Comparison of ENCODE assay signal across 12 cellular contexts in the genomic region with DNA sequence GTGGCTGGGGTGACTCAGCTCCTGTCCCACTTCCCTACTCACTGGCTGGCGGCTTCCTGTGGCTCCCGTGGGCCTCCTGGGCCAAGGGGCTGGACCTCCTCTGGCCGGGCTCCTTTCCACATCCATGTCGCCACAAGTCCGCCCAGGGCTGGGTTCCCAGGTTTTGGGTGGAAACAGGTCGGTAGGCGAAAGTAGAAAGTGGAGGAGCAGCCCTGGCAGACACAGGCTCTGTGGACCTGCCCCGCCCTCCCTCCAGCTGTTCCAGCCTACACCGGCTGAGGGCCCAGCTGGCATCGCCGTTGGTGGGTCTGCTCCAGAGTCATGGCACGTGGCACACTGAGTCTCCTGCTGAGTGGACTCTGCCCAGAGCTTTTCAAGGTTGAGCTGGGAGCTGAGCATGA. TPM values are rescaled to one million over a fixed set of nuclear protein-coding genes. Genes with fewer than 3 reads are reported as not detected.
DNase-seq lines count a peak whose midpoint lies in the region; FAIRE-seq and TF ChIP-seq lines count a peak whose summit lies in the region.
"Had no signal": no experiment of that assay in that cellular context is flagged by ENCODE, and none has a peak within 500 bp of the region (broad histone marks: within the 10 kb centered on the region; RNA-seq: fewer than 3 reads in every experiment).

No MANE protein-coding gene starts in this region.

- H3K9ac ChIP-seq in liver (ENCODE audit: low read depth in 1 of 2, low read length in 2 of 2) = no peak overlapping the region

- DNase-seq in DMS53 (lab: John Stamatoyannopoulos, UW) = peak; percentile 62
- no peak for DNase-seq in DMS53 treated with DMSO at 0.1 percent for 48 hours (lab: John Stamatoyannopoulos, UW; ENCODE audit: unreplicated experiment)
- DNase-seq in bronchial epithelial cell (ENCODE audit: low read depth) = peak; percentile 32
- peak; percentile 46 to 70 for DNase-seq in thyroid gland
- no peak for DNase-seq in NCI-H1105 treated with DMSO at 0.1 percent for 48 hours (lab: John Stamatoyannopoulos, UW)
- no peak for DNase-seq in NCI-H1048 (lab: John Stamatoyannopoulos, UW)
- no peak for DNase-seq in HTR-8/SVneo (ENCODE audit: insufficient read length, low spot score)
- DNase-seq: 8988T, DND-41, NCI-H510A treated with DMSO at 0.1 percent for 48 hours had no signal

- H3K36me3 ChIP-seq in bronchial epithelial cell (ENCODE audit: control insufficient read depth, insufficient read depth, low read length) = peaks cover 3% of the 10 kb centered on the region
- H3K36me3 ChIP-seq in liver (ENCODE audit: control insufficient read depth in 4 of 4, insufficient read depth in 3 of 4, low read depth in 1 of 4, low read length in 3 of 4) = peaks cover 0 to 3% (median 1%) of the 10 kb centered on the region in 4 donors
- no peaks in the 10 kb centered on the region for H3K36me3 ChIP-seq in thyroid gland
- H3K36me3 ChIP-seq: SJSA1 had no signal

- TF ChIP-seq RAD21 in liver (IDR thresholded peaks at IDR 0.05) = peak in 1 of 2 donors; percentile 56

- H3K27me3 ChIP-seq in bronchial epithelial cell (ENCODE audit: control insufficient read depth, insufficient read depth, low read length) = no peaks in the 10 kb centered on the region
- no peaks in the 10 kb centered on the region for H3K27me3 ChIP-seq in liver (ENCODE audit: control insufficient read depth in 4 of 4, insufficient read depth in 4 of 4, low read length in 3 of 4)
- no peaks in the 10 kb centered on the region for H3K27me3 ChIP-seq in thyroid gland
- H3K27me3 ChIP-seq: SJSA1 had no signal

- H3K27ac ChIP-seq in liver (ENCODE audit: low read depth in 1 of 2, low read length in 2 of 2) (peak overlapping the region in 1 of 2 donors; percentile 35), thyroid gland (no peak overlapping the region)
- H3K27ac ChIP-seq: SJSA1 had no signal

- H3K4me3 ChIP-seq in bronchial epithelial cell (ENCODE audit: low read depth, low read length) (no peak overlapping the region), liver (ENCODE audit: low read depth in 1 of 3, low read length in 3 of 3) (no peak overlapping the region), thyroid gland (replicated peaks in 1 of 3) (no peak overlapping the region)
- H3K4me3 ChIP-seq: SJSA1 had no signal

- H3K4me1 ChIP-seq in liver (ENCODE audit: control insufficient read depth in 4 of 4, insufficient read depth in 4 of 4, low read length in 3 of 4) = peaks cover 18 to 66% (median 47%) of the 10 kb centered on the region in 4 donors
- H3K4me1 ChIP-seq in thyroid gland = peaks cover 20 to 40% of the 10 kb centered on the region in 2 donors
- H3K4me1 ChIP-seq: SJSA1 had no signal

- TF ChIP-seq CTCF in bronchial epithelial cell (IDR thresholded peaks at IDR 0.05; ENCODE audit: insufficient read depth, low read length, severe bottlenecking) (no peak), liver (IDR thresholded peaks at IDR 0.05; ENCODE audit: low read depth, low read length, missing input control) (no peak), thyroid gland (IDR thresholded peaks at IDR 0.05) (no peak)

- WGBS in liver = 34% methylated on average over 12 of the region's 12 CpGs
- 59 to 79% methylated on average over 7 to 12 of the region's 12 CpGs for WGBS in thyroid gland, 2 donors

- no peak for TF ChIP-seq POLR2A in thyroid gland (IDR thresholded peaks at IDR 0.05)

- no peak for FAIRE-seq in bronchial epithelial cell (lab: Jason Lieb, UNC)
- FAIRE-seq in HTR-8/SVneo (lab: Jason Lieb, UNC) = no peak

- intact Hi-C loops in thyroid gland (cut with DNase I) = no loop called here

- H3K9me3 ChIP-seq in liver (ENCODE audit: control insufficient read depth in 4 of 4, low read length in 3 of 4) = no peaks in the 10 kb centered on the region
- H3K9me3 ChIP-seq in thyroid gland = no peaks in the 10 kb centered on the region
- H3K9me3 ChIP-seq: SJSA1 had no signal

TF ChIP-seq in liver, 16 proteins besides CTCF, POLR2A, EP300 and RAD21:
- TF ChIP-seq, protein P1, sequence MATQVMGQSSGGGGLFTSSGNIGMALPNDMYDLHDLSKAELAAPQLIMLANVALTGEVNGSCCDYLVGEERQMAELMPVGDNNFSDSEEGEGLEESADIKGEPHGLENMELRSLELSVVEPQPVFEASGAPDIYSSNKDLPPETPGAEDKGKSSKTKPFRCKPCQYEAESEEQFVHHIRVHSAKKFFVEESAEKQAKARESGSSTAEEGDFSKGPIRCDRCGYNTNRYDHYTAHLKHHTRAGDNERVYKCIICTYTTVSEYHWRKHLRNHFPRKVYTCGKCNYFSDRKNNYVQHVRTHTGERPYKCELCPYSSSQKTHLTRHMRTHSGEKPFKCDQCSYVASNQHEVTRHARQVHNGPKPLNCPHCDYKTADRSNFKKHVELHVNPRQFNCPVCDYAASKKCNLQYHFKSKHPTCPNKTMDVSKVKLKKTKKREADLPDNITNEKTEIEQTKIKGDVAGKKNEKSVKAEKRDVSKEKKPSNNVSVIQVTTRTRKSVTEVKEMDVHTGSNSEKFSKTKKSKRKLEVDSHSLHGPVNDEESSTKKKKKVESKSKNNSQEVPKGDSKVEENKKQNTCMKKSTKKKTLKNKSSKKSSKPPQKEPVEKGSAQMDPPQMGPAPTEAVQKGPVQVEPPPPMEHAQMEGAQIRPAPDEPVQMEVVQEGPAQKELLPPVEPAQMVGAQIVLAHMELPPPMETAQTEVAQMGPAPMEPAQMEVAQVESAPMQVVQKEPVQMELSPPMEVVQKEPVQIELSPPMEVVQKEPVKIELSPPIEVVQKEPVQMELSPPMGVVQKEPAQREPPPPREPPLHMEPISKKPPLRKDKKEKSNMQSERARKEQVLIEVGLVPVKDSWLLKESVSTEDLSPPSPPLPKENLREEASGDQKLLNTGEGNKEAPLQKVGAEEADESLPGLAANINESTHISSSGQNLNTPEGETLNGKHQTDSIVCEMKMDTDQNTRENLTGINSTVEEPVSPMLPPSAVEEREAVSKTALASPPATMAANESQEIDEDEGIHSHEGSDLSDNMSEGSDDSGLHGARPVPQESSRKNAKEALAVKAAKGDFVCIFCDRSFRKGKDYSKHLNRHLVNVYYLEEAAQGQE (IDR thresholded peaks at IDR 0.05) = peak; percentile 38
- TF ChIP-seq, protein P2, sequence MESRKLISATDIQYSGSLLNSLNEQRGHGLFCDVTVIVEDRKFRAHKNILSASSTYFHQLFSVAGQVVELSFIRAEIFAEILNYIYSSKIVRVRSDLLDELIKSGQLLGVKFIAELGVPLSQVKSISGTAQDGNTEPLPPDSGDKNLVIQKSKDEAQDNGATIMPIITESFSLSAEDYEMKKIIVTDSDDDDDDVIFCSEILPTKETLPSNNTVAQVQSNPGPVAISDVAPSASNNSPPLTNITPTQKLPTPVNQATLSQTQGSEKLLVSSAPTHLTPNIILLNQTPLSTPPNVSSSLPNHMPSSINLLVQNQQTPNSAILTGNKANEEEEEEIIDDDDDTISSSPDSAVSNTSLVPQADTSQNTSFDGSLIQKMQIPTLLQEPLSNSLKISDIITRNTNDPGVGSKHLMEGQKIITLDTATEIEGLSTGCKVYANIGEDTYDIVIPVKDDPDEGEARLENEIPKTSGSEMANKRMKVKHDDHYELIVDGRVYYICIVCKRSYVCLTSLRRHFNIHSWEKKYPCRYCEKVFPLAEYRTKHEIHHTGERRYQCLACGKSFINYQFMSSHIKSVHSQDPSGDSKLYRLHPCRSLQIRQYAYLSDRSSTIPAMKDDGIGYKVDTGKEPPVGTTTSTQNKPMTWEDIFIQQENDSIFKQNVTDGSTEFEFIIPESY (IDR thresholded peaks at IDR 0.05) = no peak
- TF ChIP-seq YY1 (IDR thresholded peaks at IDR 0.05) = peak; percentile 17
- TF ChIP-seq NR2F2 (IDR thresholded peaks at IDR 0.05) = no peak
- TF ChIP-seq, protein P3, sequence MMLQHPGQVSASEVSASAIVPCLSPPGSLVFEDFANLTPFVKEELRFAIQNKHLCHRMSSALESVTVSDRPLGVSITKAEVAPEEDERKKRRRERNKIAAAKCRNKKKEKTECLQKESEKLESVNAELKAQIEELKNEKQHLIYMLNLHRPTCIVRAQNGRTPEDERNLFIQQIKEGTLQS (IDR thresholded peaks at IDR 0.05) = no peak
- no peak for TF ChIP-seq MAX (IDR thresholded peaks at IDR 0.05)
- no peak for TF ChIP-seq TAF1 (conservative IDR thresholded peaks at IDR 0.05)
- peak; percentile 21 for TF ChIP-seq FOXA2 (IDR thresholded peaks at IDR 0.05)
- TF ChIP-seq EGR1 (IDR thresholded peaks at IDR 0.05; ENCODE audit: low read depth in 2 of 2) = peak in 1 of 2 donors; percentile 40
- TF ChIP-seq HNF4G (IDR thresholded peaks at IDR 0.05) = peak; percentile 87
- TF ChIP-seq JUND (IDR thresholded peaks at IDR 0.05) = peak; percentile 45 to 68
- TF ChIP-seq GABPA (IDR thresholded peaks at IDR 0.05 in 1 of 2, conservative IDR thresholded peaks at IDR 0.05 in 1 of 2) = no peak
- peak; percentile 91 to 94 for TF ChIP-seq HNF4A (conservative IDR thresholded peaks at IDR 0.05)
- TF ChIP-seq SP1 (IDR thresholded peaks at IDR 0.05) = peak; percentile 90
- TF ChIP-seq FOXA1 (IDR thresholded peaks at IDR 0.05) = peak; percentile 34
- TF ChIP-seq RXRA (IDR thresholded peaks at IDR 0.05) = peak; percentile 80 to 89

RNA-seq across cellular contexts. Expression of gene GSE1, which starts 28.7 kb away (rescaled TPM):
- total RNA-seq in bronchial epithelial cell = 12.9 and 25.5 TPM in 2 replicates
- 10 to 100 TPM; 35.9 to 37.7 TPM for total RNA-seq in liver
- polyA plus RNA-seq in liver = 10 to 100 TPM in 1 of 2 donors, 1 to 10 TPM in 1; 9.9 to 14.4 TPM
- total RNA-seq in thyroid gland = 100 to 1,000 TPM in 1 of 4 donors, 10 to 100 TPM in 3; 54.2 to 155 (median 71.9) TPM

RNA-seq across cellular contexts. Expression of gene GINS2, which starts 47.0 kb away (rescaled TPM):
- total RNA-seq in bronchial epithelial cell (0.26 and 2.0 TPM in 2 replicates), liver (1 to 10 TPM in 1 of 2 donors, under 1 TPM in 1; 0.17 to 9.3 TPM), thyroid gland (1 to 10 TPM in 1 of 4 donors, under 1 TPM in 3; 0.24 to 1.2 (median 0.55) TPM)
- 1 to 10 TPM in 1 of 2 donors, under 1 TPM in 1; 0.69 to 1.0 TPM for polyA plus RNA-seq in liver

Comparison
In these comparisons a context has a peak if more than half of its experiments do, and no peak if none do; other contexts are left out.
1. DNase-seq: peak in DMS53 (single experiment), bronchial epithelial cell (single experiment) and thyroid gland (2 of 2); none in DMS53 treated with DMSO at 0.1 percent for 48 hours (single experiment), NCI-H1105 treated with DMSO at 0.1 percent for 48 hours (single experiment), NCI-H1048 (single experiment) and HTR-8/SVneo (single experiment).